In the genomic region with DNA sequence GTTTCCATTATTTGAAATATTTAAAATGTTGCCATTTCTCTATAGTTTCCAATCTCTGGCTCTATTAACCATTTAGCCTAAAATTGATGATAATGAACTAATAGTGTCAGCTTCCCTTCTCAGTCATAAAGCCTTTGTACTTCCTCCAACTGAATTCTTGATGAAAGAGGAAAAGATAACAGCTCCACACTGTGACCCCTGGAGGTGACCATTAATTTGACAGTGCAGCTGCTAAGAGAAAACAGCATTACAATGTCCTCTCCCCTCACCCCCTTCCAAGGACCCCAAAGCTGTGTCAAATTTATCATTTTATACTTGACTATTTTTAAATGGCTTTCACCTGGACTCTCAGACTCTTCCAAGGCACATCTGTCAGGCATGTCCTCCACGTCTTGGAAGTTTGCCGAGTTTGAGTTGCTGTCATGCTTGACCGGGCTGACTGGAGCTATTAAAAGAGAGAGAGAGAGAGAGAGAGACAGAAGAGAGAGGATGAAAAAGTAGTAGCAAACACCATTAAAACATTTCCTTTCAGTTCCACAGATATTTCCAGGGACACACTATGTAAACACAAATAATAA, we compare ENCODE assay signal across 16 cellular contexts.
DNase-seq lines count a peak whose midpoint lies in the region; ATAC-seq and FAIRE-seq lines count a peak whose summit lies in the region.
"Had no signal": no experiment of that assay in that cellular context is flagged by ENCODE, and none has a peak within 500 bp of the region (broad histone marks: within the 10 kb centered on the region; RNA-seq: fewer than 3 reads in every experiment).

No MANE protein-coding gene starts in this region.

- peak; percentile 5 for FAIRE-seq in islet of Langerhans (lab: Jason Lieb, UNC)
- FAIRE-seq: HTR-8/SVneo had no signal

- intact Hi-C loops in sciatic nerve (cut with DNase I), result no loop called here

- ATAC-seq in sciatic nerve (no peak), esophagus mucosa (no peak), GM21576 (IDR thresholded peaks at IDR 0.05; ENCODE audit: unreplicated experiment) (no peak)
- ATAC-seq: Panc1 had no signal

- DNase-seq in COR-L47 (lab: John Stamatoyannopoulos, UW) (peak; percentile 59), NCI-H1092 treated with DMSO at 0.1 percent for 48 hours (lab: John Stamatoyannopoulos, UW) (peak; percentile 92), NCI-H774 (lab: John Stamatoyannopoulos, UW) (peak; percentile 6), sciatic nerve (ENCODE audit: low spot score) (no peak), GM19240 (ENCODE audit: insufficient read length, low spot score) (no peak)
- DNase-seq: activated CD4-positive, alpha-beta T cell treated with anti-CD3 and anti-CD28 coated beads, Interleukin-2, amount 50 U/mL, for 4 hours; CD4-positive, alpha-beta T cell; effector CD8-positive, alpha-beta T cell; foreskin melanocyte; naive B cell; stomach had no signal

Comparison
In these comparisons a context has a peak if more than half of its experiments do, and no peak if none do; other contexts are left out.
1. DNase-seq: peak in COR-L47 (single experiment), NCI-H1092 treated with DMSO at 0.1 percent for 48 hours (single experiment) and NCI-H774 (single experiment); none in sciatic nerve (single experiment) and GM19240 (single experiment).